ENCODE assay signal across 8 cellular contexts in genomic region chr12:79688376-79689040, GRCh38. TPM values are rescaled to one million over a fixed set of nuclear protein-coding genes. Genes with fewer than 3 reads are reported as not detected.
DNase-seq lines count a peak whose midpoint lies in the region; ATAC-seq and TF ChIP-seq lines count a peak whose summit lies in the region.

No MANE protein-coding gene starts in this region.

- H3K27me3 ChIP-seq in SK-N-SH (ENCODE audit: insufficient read depth) (no peaks in the 10 kb centered on the region; the same call in 1 of the 2 replicates), NT2/D1 (ENCODE audit: insufficient read depth, insufficient read length) (no peaks in the 10 kb centered on the region), esophagus muscularis mucosa (no peaks in the 10 kb centered on the region), sigmoid colon (no peaks in the 10 kb centered on the region)

- TF ChIP-seq POLR2A in esophagus muscularis mucosa (IDR thresholded peaks at IDR 0.05; ENCODE audit: low read depth) (no peak), sigmoid colon (IDR thresholded peaks at IDR 0.05) (no peak)

- TF ChIP-seq RAD21 in SK-N-SH (IDR thresholded peaks at IDR 0.05; ENCODE audit: low read length), result no peak

- peaks cover 13% of the 10 kb centered on the region for H3F3A ChIP-seq in SK-N-SH (replicated peaks; ENCODE audit: insufficient read depth)

- intact Hi-C loops in esophagus muscularis mucosa (cut with DNase I), result loop anchor here (5.0 kb wide), 3 partner anchors 136 to 499 kb away; no protein-coding TSS in a partner anchor
- intact Hi-C loops in sigmoid colon (cut with DNase I), result loop anchor here (5.0 kb wide), 1 partner anchor 131 kb away; no protein-coding TSS in a partner anchor
- intact Hi-C loops in posterior cingulate gyrus (cut with DNase I), result no loop called here

- peak overlapping the region; percentile 79 for H3K4me2 ChIP-seq in SK-N-SH

- H3K9me3 ChIP-seq in SK-N-SH (no peaks in the 10 kb centered on the region), NT2/D1 (ENCODE audit: insufficient read depth, low read length) (no peaks in the 10 kb centered on the region), esophagus muscularis mucosa (no peaks in the 10 kb centered on the region), sigmoid colon (no peaks in the 10 kb centered on the region)

- H3K36me3 ChIP-seq in SK-N-SH (replicated peaks in 1 of 2; ENCODE audit: control insufficient read depth in 1 of 2, insufficient read depth in 2 of 2, low read length in 1 of 2) (no peaks in the 10 kb centered on the region), NT2/D1 (ENCODE audit: insufficient read depth, insufficient read length, low read length) (peaks cover 19% of the 10 kb centered on the region), esophagus muscularis mucosa (no peaks in the 10 kb centered on the region), sigmoid colon (no peaks in the 10 kb centered on the region)

- WGBS in SK-N-SH (ENCODE audit: low lambda C conversion rate), result 9% methylated on average over 6 of the region's 6 CpGs
- 24% methylated on average over 6 of the region's 6 CpGs for WGBS in esophagus muscularis mucosa
- WGBS in sigmoid colon, 2 donors, result 4 to 14% methylated on average over 6 of the region's 6 CpGs

- TF ChIP-seq CTCF in SK-N-SH (IDR thresholded peaks at IDR 0.05) (no peak), esophagus muscularis mucosa (IDR thresholded peaks at IDR 0.05) (no peak), sigmoid colon (IDR thresholded peaks at IDR 0.05) (no peak)

- H3K27ac ChIP-seq in SK-N-SH (ENCODE audit: low read depth in 2 of 2, low read length in 1 of 2) (0 out of 4 replicates have a peak overlapping the region, but pooled peaks of 1 of the 2 experiments have one; percentile 19), esophagus muscularis mucosa (replicated peaks in 1 of 4) (peak overlapping the region; percentile 85 to 94 (median 93)), sigmoid colon (peak overlapping the region in 2 of 4 donors; percentile 90 to 91)

- H3K4me3 ChIP-seq in SK-N-SH (ENCODE audit: low read depth in 2 of 2, low read length in 1 of 2) (peak overlapping the region; percentile 12 to 71; a peak in 3 of 4 replicates), NT2/D1 (ENCODE audit: insufficient read length, low read depth) (peak overlapping the region; percentile 91), esophagus muscularis mucosa (peak overlapping the region; percentile 77 to 97 (median 85)), sigmoid colon (peak overlapping the region in 3 of 4 donors; percentile 69 to 86 (median 85))

- ATAC-seq in SK-N-SH treated with all-trans-retinoic acid at 6 μM for 48 hours, result no peak

- no peak overlapping the region for H2AFZ ChIP-seq in SK-N-SH (ENCODE audit: low read depth)

- H3K9me2 ChIP-seq in SK-N-SH, result no peaks in the 10 kb centered on the region

- peaks cover 30% of the 10 kb centered on the region for H3K79me2 ChIP-seq in SK-N-SH (ENCODE audit: insufficient read depth)

- H3K9ac ChIP-seq in SK-N-SH (peak overlapping the region; percentile 61; the same call in 1 of the 2 replicates), NT2/D1 (ENCODE audit: insufficient read length, low read depth) (peak overlapping the region; percentile 98)

- POLR2A ChIA-PET in SK-N-SH (lab: Yijun Ruan, JAX), result no interaction called here

- CTCF ChIA-PET in SK-N-SH (lab: Yijun Ruan, JAX), result no interaction called here

- TF ChIP-seq EP300 in SK-N-SH (IDR thresholded peaks at IDR 0.05; ENCODE audit: borderline replicate concordance in 1 of 2, low read depth in 1 of 2, low read length in 1 of 2), result no peak
- TF ChIP-seq EP300 in esophagus muscularis mucosa (IDR thresholded peaks at IDR 0.05), result no peak
- TF ChIP-seq EP300 in sigmoid colon (IDR thresholded peaks at IDR 0.05), result no peak

- no peaks in the 10 kb centered on the region for H4K20me1 ChIP-seq in SK-N-SH (ENCODE audit: insufficient read depth)

- DNase-seq in SK-N-SH, result no peak
- no peak for DNase-seq in NT2/D1 (ENCODE audit: low read depth, low spot score)
- no peak for DNase-seq in esophagus muscularis mucosa (ENCODE audit: extremely low spot score)
- DNase-seq in sigmoid colon, result no peak
- no peak for DNase-seq in posterior cingulate gyrus
- DNase-seq in HuH-7 (ENCODE audit: low spot score), result no peak
- no peak for DNase-seq in activated CD4-positive, CD25-positive, alpha-beta regulatory T cell treated with anti-CD3 and anti-CD28 coated beads, Interleukin-2, amount 50 U/mL, for 72 hours

- H3K4me1 ChIP-seq in SK-N-SH (ENCODE audit: control insufficient read depth in 1 of 2, insufficient read depth in 2 of 2, low read depth in 1 of 2, low read length in 1 of 2), result peaks cover 4 to 5% of the 10 kb centered on the region in 2 experiments; a peak in 2 of 4 replicates
- no peaks in the 10 kb centered on the region for H3K4me1 ChIP-seq in NT2/D1 (ENCODE audit: insufficient read depth, insufficient read length)
- H3K4me1 ChIP-seq in esophagus muscularis mucosa, result peaks cover 0 to 65% (median 54%) of the 10 kb centered on the region in 4 donors
- H3K4me1 ChIP-seq in sigmoid colon, result peaks cover 0 to 43% (median 14%) of the 10 kb centered on the region in 4 donors

TF ChIP-seq in SK-N-SH, 30 proteins besides CTCF, POLR2A, EP300 and RAD21 (continues in another document):
- TF ChIP-seq JUND (IDR thresholded peaks at IDR 0.05) (no peak), GABPA (IDR thresholded peaks at IDR 0.05; ENCODE audit: low read depth) (no peak), ZBTB33 (IDR thresholded peaks at IDR 0.05; ENCODE audit: borderline replicate concordance, low read depth) (no peak), MAX (IDR thresholded peaks at IDR 0.05; ENCODE audit: low read depth) (no peak), MEF2A (IDR thresholded peaks at IDR 0.05; ENCODE audit: borderline replicate concordance, low read depth) (no peak)

TF ChIP-seq in SK-N-SH treated with all-trans-retinoic acid at 6 μM for 48 hours, 23 proteins besides CTCF, POLR2A, EP300 and RAD21:
- no peak for TF ChIP-seq TCF4 (CRISPR knock-in tag; IDR thresholded peaks at IDR 0.05; ENCODE audit: borderline replicate concordance)
- TF ChIP-seq TOX (CRISPR knock-in tag; IDR thresholded peaks at IDR 0.05; ENCODE audit: borderline replicate concordance), result no peak
- no peak for TF ChIP-seq ZNF8 (CRISPR knock-in tag; IDR thresholded peaks at IDR 0.05)
- TF ChIP-seq ZC3H10 (CRISPR knock-in tag; IDR thresholded peaks at IDR 0.05), result no peak

RNA-seq across cellular contexts. Expression of gene PAWR, which starts 2.3 kb away (rescaled TPM):
- polyA plus RNA-seq in SK-N-SH (2012; rRNA removed), result 0.91 and 1.8 TPM in 2 replicates
- polyA plus RNA-seq in SK-N-SH (2012; cell fraction: cytosol; rRNA removed), result 0.79 and 0.80 TPM in 2 replicates
- polyA plus RNA-seq in SK-N-SH (2012; cell fraction: nucleus; rRNA removed), result 1.5 and 3.0 TPM in 2 replicates
- total RNA-seq in esophagus muscularis mucosa, result 100 to 1,000 TPM in 2 of 4 donors, 10 to 100 TPM in 2; 63.1 to 127 (median 97.9) TPM
- 10 to 100 TPM; 22.1 to 53.5 (median 30.2) TPM for total RNA-seq in sigmoid colon
- 10 to 100 TPM in 2 of 3 donors, 1 to 10 TPM in 1; 7.8 to 25.1 (median 15.7) TPM for polyA plus RNA-seq in sigmoid colon
